8 cellular contexts compared by ENCODE assay signal in genomic region chr2:163155279-163155883, GRCh38.
DNase-seq lines count a peak whose midpoint lies in the region; ATAC-seq and TF ChIP-seq lines count a peak whose summit lies in the region.

No MANE protein-coding gene starts in this region.

- DNase-seq in DMS153 treated with DMSO at 0.1 percent for 48 hours (lab: John Stamatoyannopoulos, UW; ENCODE audit: unreplicated experiment) (peak; percentile 42), NCI-H774 (lab: John Stamatoyannopoulos, UW) (peak; percentile 40), dorsolateral prefrontal cortex (no peak), omental fat pad (ENCODE audit: low spot score) (no peak), C1 segment of cervical spinal cord (lab: John Stamatoyannopoulos, UW) (no peak)
- no peak for DNase-seq in stimulated activated CD4-positive, alpha-beta T cell treated with anti-CD3 and anti-CD28 coated beads, Interleukin-4, amount 100 ng/mL, for 24 hours

- no peak overlapping the region for H3K4me3 ChIP-seq in dorsolateral prefrontal cortex

- ATAC-seq in GM19463 (IDR thresholded peaks at IDR 0.05; ENCODE audit: unreplicated experiment): peak; percentile 83
- peak; percentile 89 for ATAC-seq in HG03432 (IDR thresholded peaks at IDR 0.05; ENCODE audit: unreplicated experiment)
- no peak for ATAC-seq in omental fat pad (ENCODE audit: low FRiP score)

- intact Hi-C loops in dorsolateral prefrontal cortex (cut with DNase I): loop anchor here in 1 of 2 donors (10.0 kb wide), 1 partner anchor 1559 kb away; no protein-coding TSS in a partner anchor

- H3K27me3 ChIP-seq in dorsolateral prefrontal cortex: peaks cover 0 to 8% (median 0%) of the 10 kb centered on the region in 45 donors

- H3K27ac ChIP-seq in dorsolateral prefrontal cortex: no peak overlapping the region

- TF ChIP-seq CTCF in dorsolateral prefrontal cortex (IDR thresholded peaks at IDR 0.05 in 54 of 56, conservative IDR thresholded peaks at IDR 0.05 in 2 of 56; ENCODE audit: low read depth in 1 of 56, partially characterized antibody in 56 of 56): peak; percentile 47 to 81 (median 70)
- peak in 2 of 3 donors; percentile 20 to 31 for TF ChIP-seq CTCF in omental fat pad (IDR thresholded peaks at IDR 0.05)

Comparison
In these comparisons a context has a peak if more than half of its experiments do, and no peak if none do; other contexts are left out.
1. DNase-seq: peak in DMS153 treated with DMSO at 0.1 percent for 48 hours (single experiment) and NCI-H774 (single experiment); none in dorsolateral prefrontal cortex (0 of 10), omental fat pad (single experiment), C1 segment of cervical spinal cord (0 of 14) and stimulated activated CD4-positive, alpha-beta T cell treated with anti-CD3 and anti-CD28 coated beads, Interleukin-4, amount 100 ng/mL, for 24 hours (single experiment).